ENCODE assay signal across 7 cellular contexts in the genomic region with DNA sequence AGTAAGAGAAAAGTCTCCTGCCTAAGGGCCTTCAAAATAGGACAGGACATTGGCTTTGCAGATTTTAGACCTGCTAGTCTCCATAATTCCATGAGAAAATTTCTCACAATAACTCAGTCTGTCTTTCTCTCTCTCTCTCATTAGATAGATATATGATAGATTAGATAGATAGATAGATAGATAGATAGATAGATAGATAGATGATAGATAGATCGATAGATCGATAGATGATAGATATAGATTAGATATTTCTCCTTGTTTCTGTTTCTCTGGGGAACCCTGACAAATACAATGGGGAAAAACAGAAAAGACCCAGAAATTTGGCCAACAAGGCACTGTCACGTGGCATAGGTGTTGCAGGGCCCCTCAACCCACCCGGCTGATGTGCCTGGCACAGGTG.
"Had no signal": no experiment of that assay in that cellular context is flagged by ENCODE, and none has a peak within 500 bp of the region (broad histone marks: within the 10 kb centered on the region; RNA-seq: fewer than 3 reads in every experiment).

No MANE protein-coding gene starts in this region.

- ATAC-seq: HepG2 had no signal

- FAIRE-seq: HepG2, HTR-8/SVneo had no signal

- H3K4me3 Mint-ChIP-seq: IgD-negative memory B cell had no signal

- DNase-seq: IMR-90, KBM-7, KG1 had no signal

- H3K27ac ChIP-seq: HL-60 had no signal

- H3K4me1 Mint-ChIP-seq: IgD-negative memory B cell had no signal

- H3K9me3 Mint-ChIP-seq: IgD-negative memory B cell had no signal
